In genomic region chr15:73600413-73601050, GRCh38 we compare ENCODE assay signal across 15 cellular contexts. TPM values are rescaled to one million over a fixed set of nuclear protein-coding genes. Genes with fewer than 3 reads are reported as not detected.
DNase-seq lines count a peak whose midpoint lies in the region; ATAC-seq and TF ChIP-seq lines count a peak whose summit lies in the region.
"Had no signal": no experiment of that assay in that cellular context is flagged by ENCODE, and none has a peak within 500 bp of the region (broad histone marks: within the 10 kb centered on the region; RNA-seq: fewer than 3 reads in every experiment).

No MANE protein-coding gene starts in this region.

- no peaks in the 10 kb centered on the region for H3K27me3 ChIP-seq in RWPE2 (ENCODE audit: insufficient read depth, poor library complexity, severe bottlenecking)
- no peaks in the 10 kb centered on the region for H3K27me3 ChIP-seq in esophagus (ENCODE audit: control insufficient read depth in 1 of 2, insufficient read depth in 2 of 2, low read length in 2 of 2)
- H3K27me3 ChIP-seq in trophoblast cell (ENCODE audit: insufficient read depth, low read length), result no peaks in the 10 kb centered on the region
- H3K27me3 ChIP-seq: Peyer's patch had no signal

- H3K4ac ChIP-seq in trophoblast cell (ENCODE audit: low read depth, low read length), result no peak overlapping the region

- TF ChIP-seq CTCF in RWPE2 (IDR thresholded peaks at IDR 0.05; ENCODE audit: poor library complexity, severe bottlenecking), result no peak

- H3K9ac ChIP-seq in trophoblast cell (ENCODE audit: low read length), result no peak overlapping the region

- H3K9me3 ChIP-seq in RWPE2 (ENCODE audit: severe bottlenecking) (no peaks in the 10 kb centered on the region), esophagus (ENCODE audit: control insufficient read depth in 2 of 2, insufficient read depth in 1 of 2, low read depth in 1 of 2, low read length in 1 of 2) (no peaks in the 10 kb centered on the region), trophoblast cell (ENCODE audit: insufficient read depth, low read depth, low read length) (no peaks in the 10 kb centered on the region)
- H3K9me3 ChIP-seq: Peyer's patch, prostate gland had no signal

- H2BK12ac ChIP-seq in trophoblast cell (ENCODE audit: low read length), result no peak overlapping the region

- H2AFZ ChIP-seq in trophoblast cell (ENCODE audit: insufficient read depth, low read length, poor library complexity), result no peak overlapping the region

- no peak overlapping the region for H3K18ac ChIP-seq in trophoblast cell (ENCODE audit: low read length)

- H3K27ac ChIP-seq in RWPE2 (ENCODE audit: poor library complexity, severe bottlenecking) (peak overlapping the region; percentile 56), esophagus (ENCODE audit: low read depth in 2 of 2, low read length in 1 of 2) (peak overlapping the region; percentile 57 to 73), trophoblast cell (ENCODE audit: low read depth, low read length) (no peak overlapping the region)

- H3K36me3 ChIP-seq in RWPE2 (ENCODE audit: low read depth), result peaks cover 11% of the 10 kb centered on the region
- H3K36me3 ChIP-seq in esophagus (ENCODE audit: control insufficient read depth in 2 of 2, insufficient read depth in 2 of 2, low read length in 1 of 2), result no peaks in the 10 kb centered on the region
- peaks cover 0 to 5% of the 10 kb centered on the region in 2 experiments for H3K36me3 ChIP-seq in trophoblast cell (ENCODE audit: control insufficient read depth in 1 of 2, insufficient read depth in 2 of 2, low read length in 2 of 2)
- H3K36me3 ChIP-seq: Peyer's patch, prostate gland had no signal

- H3K4me1 ChIP-seq in RWPE2 (ENCODE audit: insufficient read depth, poor library complexity, severe bottlenecking) (peaks cover 42% of the 10 kb centered on the region), esophagus (ENCODE audit: control insufficient read depth in 2 of 2, insufficient read depth in 2 of 2, low read length in 1 of 2) (peaks cover 9 to 10% of the 10 kb centered on the region in 2 donors), trophoblast cell (ENCODE audit: control insufficient read depth in 1 of 2, insufficient read depth in 2 of 2, low read length in 2 of 2) (peaks cover 10 to 28% of the 10 kb centered on the region in 2 experiments)

- no peak for ATAC-seq in RWPE2 (ENCODE audit: low read depth)
- no peak for ATAC-seq in activated CD4-positive, CD25-positive, alpha-beta regulatory T cell treated with anti-CD3 and anti-CD28 coated beads, Interleukin-2, amount 50 U/mL, for 24 hours

- H4K12ac ChIP-seq in trophoblast cell (ENCODE audit: low read depth, low read length), result no peak overlapping the region

- WGBS in esophagus, 2 donors, result 70 to 74% methylated on average over 3 of the region's 3 CpGs
- no CpG with 5 or more reads among the region's 3 CpGs for WGBS in trophoblast cell (ENCODE audit: extremely low coverage, insufficient coverage, insufficient read length)

- H2BK120ac ChIP-seq in trophoblast cell (ENCODE audit: insufficient read depth, low read length, poor library complexity), result no peak overlapping the region

- H3K79me2 ChIP-seq in trophoblast cell (ENCODE audit: control insufficient read depth, insufficient read depth, low read length, poor library complexity), result peaks cover 6% of the 10 kb centered on the region

- H3K4me3 ChIP-seq in RWPE2 (ENCODE audit: severe bottlenecking) (no peak overlapping the region), esophagus (ENCODE audit: low read depth in 1 of 2, low read length in 2 of 2) (no peak overlapping the region), trophoblast cell (ENCODE audit: low read depth, low read length) (no peak overlapping the region)
- H3K4me3 ChIP-seq: Peyer's patch, prostate gland had no signal

- no peaks in the 10 kb centered on the region for H3K79me1 ChIP-seq in trophoblast cell (ENCODE audit: low read length)

- DNase-seq in ELR (ENCODE audit: low read depth) (peak; percentile 18), RWPE2 (ENCODE audit: low spot score) (no peak), trophoblast cell (no peak), NCI-H345 (lab: John Stamatoyannopoulos, UW) (no peak), AML-193 (lab: John Stamatoyannopoulos, UW) (no peak), DMS53 treated with DMSO at 0.1 percent for 48 hours (lab: John Stamatoyannopoulos, UW; ENCODE audit: unreplicated experiment) (no peak)
- DNase-seq: activated B cell treated with CpG ODN at 0.5 μM for 24 hours; COR-L47; effector memory CD4-positive, alpha-beta T cell; NCI-H1694; NCI-H524 treated with DMSO at 0.1 percent for 48 hours had no signal

- H4K8ac ChIP-seq in trophoblast cell (ENCODE audit: low read depth, low read length), result no peak overlapping the region

- no peak overlapping the region for H3K23ac ChIP-seq in trophoblast cell (ENCODE audit: low read length)

- no peak overlapping the region for H3K14ac ChIP-seq in trophoblast cell (ENCODE audit: low read length)

- H2AK5ac ChIP-seq in trophoblast cell (ENCODE audit: low read length), result no peak overlapping the region

- H3K4me2 ChIP-seq in trophoblast cell (ENCODE audit: low read length), result peak overlapping the region; percentile 25

- H2BK5ac ChIP-seq in trophoblast cell (ENCODE audit: low read depth, low read length, poor library complexity), result no peak overlapping the region

- H4K91ac ChIP-seq in trophoblast cell (ENCODE audit: low read depth, low read length), result no peak overlapping the region

RNA-seq across cellular contexts. Expression of gene NPTN, which starts 32.7 kb away (rescaled TPM):
- polyA plus RNA-seq in esophagus, result 10 to 100 TPM; 30.0 to 82.0 TPM
- polyA plus RNA-seq in trophoblast cell (2013), result 102 and 104 TPM in 2 replicates
